Comparison of ENCODE assay signal across 15 cellular contexts in genomic region chr22:19619144-19620009, GRCh38.
DNase-seq lines count a peak whose midpoint lies in the region; ATAC-seq lines count a peak whose summit lies in the region.
"Had no signal": no experiment of that assay in that cellular context is flagged by ENCODE, and none has a peak within 500 bp of the region (broad histone marks: within the 10 kb centered on the region; RNA-seq: fewer than 3 reads in every experiment).

No MANE protein-coding gene starts in this region.

- H3K4me1 Mint-ChIP-seq in stimulated activated naive CD8-positive, alpha-beta T cell treated with anti-CD3 and anti-CD28 coated beads, Interleukin-15, amount 100 ng/mL, for 72 hours = peaks cover 30% of the 10 kb centered on the region
- H3K4me1 Mint-ChIP-seq in stimulated activated naive CD8-positive, alpha-beta T cell treated with anti-CD3 and anti-CD28 coated beads, Interleukin-15, Interleukin-2, amounts not matched to agents 100 ng/mL and 50 ng/mL, for 24 hours (ENCODE audit: low read depth) = peaks cover 20% of the 10 kb centered on the region
- H3K4me1 Mint-ChIP-seq in natural killer cell treated with Interleukin-12 subunit alpha and Interleukin-12 subunit beta and Interleukin-15 and Interleukin-18, amount 100 ng/mL, for 72 hours (ENCODE audit: low read depth in 2 of 2) = no peaks in the 10 kb centered on the region

- DNase-seq in stimulated activated naive CD8-positive, alpha-beta T cell treated with anti-CD3 and anti-CD28 coated beads, Interleukin-15, Interleukin-2, amounts not matched to agents 100 U/mL and 50 U/mL, for 24 hours = no peak
- no peak for DNase-seq in stimulated activated naive CD8-positive, alpha-beta T cell treated with anti-CD3 and anti-CD28 coated beads, Interleukin-15, amount 100 ng/mL, for 72 hours
- DNase-seq in NCI-H524 (lab: John Stamatoyannopoulos, UW) (peak; percentile 88 to 97), superior temporal gyrus (ENCODE audit: extremely low spot score) (no peak)
- no peak for DNase-seq in natural killer cell treated with Interleukin-12 subunit alpha and Interleukin-12 subunit beta and Interleukin-15 and Interleukin-18, amount 100 ng/mL, for 72 hours (ENCODE audit: low spot score)
- DNase-seq: adrenal gland; effector CD8-positive, alpha-beta T cell; hippocampal formation; IMR-90; mesendoderm; NCI-H226 had no signal

- H3K27me3 Mint-ChIP-seq in stimulated activated naive CD8-positive, alpha-beta T cell treated with anti-CD3 and anti-CD28 coated beads, Interleukin-15, amount 100 ng/mL, for 72 hours = no peaks in the 10 kb centered on the region
- H3K27me3 Mint-ChIP-seq in stimulated activated naive CD8-positive, alpha-beta T cell treated with anti-CD3 and anti-CD28 coated beads, Interleukin-15, Interleukin-2, amounts not matched to agents 100 ng/mL and 50 ng/mL, for 24 hours = no peaks in the 10 kb centered on the region
- H3K27me3 Mint-ChIP-seq in natural killer cell treated with Interleukin-12 subunit alpha and Interleukin-12 subunit beta and Interleukin-15 and Interleukin-18, amount 100 ng/mL, for 72 hours = no peaks in the 10 kb centered on the region

- H3K9me3 Mint-ChIP-seq in stimulated activated naive CD8-positive, alpha-beta T cell treated with anti-CD3 and anti-CD28 coated beads, Interleukin-15, amount 100 ng/mL, for 72 hours = no peaks in the 10 kb centered on the region
- H3K9me3 Mint-ChIP-seq in stimulated activated naive CD8-positive, alpha-beta T cell treated with anti-CD3 and anti-CD28 coated beads, Interleukin-15, Interleukin-2, amounts not matched to agents 100 ng/mL and 50 ng/mL, for 24 hours = no peaks in the 10 kb centered on the region
- H3K9me3 Mint-ChIP-seq in natural killer cell treated with Interleukin-12 subunit alpha and Interleukin-12 subunit beta and Interleukin-15 and Interleukin-18, amount 100 ng/mL, for 72 hours = no peaks in the 10 kb centered on the region

- ATAC-seq in stimulated activated naive CD8-positive, alpha-beta T cell treated with anti-CD3 and anti-CD28 coated beads, Interleukin-15, Interleukin-2, amounts not matched to agents 100 U/mL and 50 U/mL, for 24 hours = peak; percentile 26
- ATAC-seq in stimulated activated naive CD8-positive, alpha-beta T cell treated with anti-CD3 and anti-CD28 coated beads, Interleukin-15, amount 100 ng/mL, for 72 hours = no peak
- peak; percentile 72 for ATAC-seq in HG02623 (IDR thresholded peaks at IDR 0.05; ENCODE audit: unreplicated experiment)
- ATAC-seq in GM19351 (IDR thresholded peaks at IDR 0.05; ENCODE audit: unreplicated experiment) = no peak
- ATAC-seq in natural killer cell treated with Interleukin-12 subunit alpha and Interleukin-12 subunit beta and Interleukin-15 and Interleukin-18, amount 100 ng/mL, for 72 hours = no peak
- ATAC-seq: sciatic nerve had no signal

- no peaks in the 10 kb centered on the region for H3K36me3 Mint-ChIP-seq in stimulated activated naive CD8-positive, alpha-beta T cell treated with anti-CD3 and anti-CD28 coated beads, Interleukin-15, Interleukin-2, amounts not matched to agents 100 ng/mL and 50 ng/mL, for 24 hours (ENCODE audit: low read depth)
- H3K36me3 Mint-ChIP-seq in natural killer cell treated with Interleukin-12 subunit alpha and Interleukin-12 subunit beta and Interleukin-15 and Interleukin-18, amount 100 ng/mL, for 72 hours = no peaks in the 10 kb centered on the region

- H3K27ac Mint-ChIP-seq in stimulated activated naive CD8-positive, alpha-beta T cell treated with anti-CD3 and anti-CD28 coated beads, Interleukin-15, amount 100 ng/mL, for 72 hours = no peak overlapping the region
- peak overlapping the region; percentile 33 for H3K27ac Mint-ChIP-seq in stimulated activated naive CD8-positive, alpha-beta T cell treated with anti-CD3 and anti-CD28 coated beads, Interleukin-15, Interleukin-2, amounts not matched to agents 100 ng/mL and 50 ng/mL, for 24 hours
- H3K27ac Mint-ChIP-seq in natural killer cell treated with Interleukin-12 subunit alpha and Interleukin-12 subunit beta and Interleukin-15 and Interleukin-18, amount 100 ng/mL, for 72 hours = no peak overlapping the region

- no peak overlapping the region for H3K4me3 Mint-ChIP-seq in stimulated activated naive CD8-positive, alpha-beta T cell treated with anti-CD3 and anti-CD28 coated beads, Interleukin-15, amount 100 ng/mL, for 72 hours
- no peak overlapping the region for H3K4me3 Mint-ChIP-seq in stimulated activated naive CD8-positive, alpha-beta T cell treated with anti-CD3 and anti-CD28 coated beads, Interleukin-15, Interleukin-2, amounts not matched to agents 100 ng/mL and 50 ng/mL, for 24 hours
- no peak overlapping the region for H3K4me3 Mint-ChIP-seq in natural killer cell treated with Interleukin-12 subunit alpha and Interleukin-12 subunit beta and Interleukin-15 and Interleukin-18, amount 100 ng/mL, for 72 hours

Comparison
In these comparisons a context has a peak if more than half of its experiments do, and no peak if none do; other contexts are left out.
1. ATAC-seq: peak in stimulated activated naive CD8-positive, alpha-beta T cell treated with anti-CD3 and anti-CD28 coated beads, Interleukin-15, Interleukin-2, amounts not matched to agents 100 U/mL and 50 U/mL, for 24 hours (single experiment) and HG02623 (single experiment); none in stimulated activated naive CD8-positive, alpha-beta T cell treated with anti-CD3 and anti-CD28 coated beads, Interleukin-15, amount 100 ng/mL, for 72 hours (single experiment), GM19351 (single experiment) and natural killer cell treated with Interleukin-12 subunit alpha and Interleukin-12 subunit beta and Interleukin-15 and Interleukin-18, amount 100 ng/mL, for 72 hours (0 of 2).
2. DNase-seq: peak in NCI-H524 (2 of 2); none in stimulated activated naive CD8-positive, alpha-beta T cell treated with anti-CD3 and anti-CD28 coated beads, Interleukin-15, Interleukin-2, amounts not matched to agents 100 U/mL and 50 U/mL, for 24 hours (single experiment), stimulated activated naive CD8-positive, alpha-beta T cell treated with anti-CD3 and anti-CD28 coated beads, Interleukin-15, amount 100 ng/mL, for 72 hours (0 of 2), superior temporal gyrus (single experiment) and natural killer cell treated with Interleukin-12 subunit alpha and Interleukin-12 subunit beta and Interleukin-15 and Interleukin-18, amount 100 ng/mL, for 72 hours (single experiment).